7 cellular contexts compared by ENCODE assay signal in the genomic region with DNA sequence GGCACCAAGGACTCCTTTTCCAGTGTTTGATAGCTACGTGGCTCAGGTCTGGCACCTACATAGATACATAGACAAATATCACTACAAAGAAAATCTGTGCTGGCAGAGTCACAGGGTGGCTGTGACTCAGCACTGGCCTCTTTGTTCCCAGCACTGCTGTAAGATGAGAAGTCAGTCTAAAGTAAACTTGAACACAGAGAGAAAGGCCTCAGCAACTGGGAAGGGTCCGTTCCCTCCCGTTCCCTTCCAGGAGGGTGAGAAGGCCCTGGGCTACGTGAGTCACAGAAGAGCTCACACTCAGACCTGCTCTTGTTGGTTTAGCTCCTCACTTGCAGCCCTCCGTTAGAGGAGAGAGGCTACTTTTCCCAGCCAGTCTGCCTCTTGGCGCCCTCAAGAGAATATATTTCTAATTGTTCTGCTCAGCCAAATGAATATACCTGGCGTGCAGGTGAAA. TPM values are rescaled to one million over a fixed set of nuclear protein-coding genes. Genes with fewer than 3 reads are reported as not detected.
DNase-seq lines count a peak whose midpoint lies in the region; ATAC-seq, FAIRE-seq and TF ChIP-seq lines count a peak whose summit lies in the region.

No MANE protein-coding gene starts in this region.

- peaks cover 41% of the 10 kb centered on the region for H3K4me1 ChIP-seq in prostate gland (replicated peaks)
- H3K4me1 ChIP-seq in spleen = peaks cover 0 to 61% (median 16%) of the 10 kb centered on the region in 6 donors

- peak overlapping the region; percentile 79 to 88 for H3K27ac ChIP-seq in prostate gland
- peak overlapping the region in 2 of 8 donors; percentile 24 to 55 for H3K27ac ChIP-seq in spleen

- no peak for TF ChIP-seq CTCF in prostate gland (IDR thresholded peaks at IDR 0.05)
- no peak for TF ChIP-seq CTCF in spleen (IDR thresholded peaks at IDR 0.05 in 8 of 11, conservative IDR thresholded peaks at IDR 0.05 in 3 of 11)

- TF ChIP-seq POLR2A in prostate gland (IDR thresholded peaks at IDR 0.05) (peak; percentile 65), spleen (IDR thresholded peaks at IDR 0.05) (no peak)

- peaks cover 0 to 2% of the 10 kb centered on the region in 2 donors for H3K36me3 ChIP-seq in prostate gland
- peaks cover 0 to 97% (median 23%) of the 10 kb centered on the region in 6 donors for H3K36me3 ChIP-seq in spleen

- ATAC-seq in GM19463 (IDR thresholded peaks at IDR 0.05; ENCODE audit: unreplicated experiment) = no peak

- intact Hi-C loops in prostate gland (cut with DNase I) = no loop called here
- intact Hi-C loops in spleen (cut with DNase I; ENCODE audit: low total_unique reads) = no loop called here

- H3K4me3 ChIP-seq in prostate gland = no peak overlapping the region
- H3K4me3 ChIP-seq in spleen = no peak overlapping the region

- no peak for FAIRE-seq in HTR-8/SVneo (lab: Jason Lieb, UNC)
- FAIRE-seq in RCC 7860 (lab: Jason Lieb, UNC) = peak; percentile 92

- no peaks in the 10 kb centered on the region for H3K9me3 ChIP-seq in prostate gland
- no peaks in the 10 kb centered on the region for H3K9me3 ChIP-seq in spleen

- DNase-seq in HTR-8/SVneo (ENCODE audit: insufficient read length, low spot score) (peak; percentile 66), RCC 7860 (ENCODE audit: low spot score) (peak; percentile 98), fibroblast of the conjunctiva (ENCODE audit: low read depth) (peak; percentile 93), prostate gland (ENCODE audit: low spot score) (peak; percentile 96), spleen (no peak), KG1 (lab: John Stamatoyannopoulos, UW) (no peak)

- H3K27me3 ChIP-seq in prostate gland (replicated peaks; ENCODE audit: insufficient read depth) (no peaks in the 10 kb centered on the region), spleen (replicated peaks in 1 of 7) (no peaks in the 10 kb centered on the region)

- 13% methylated on average over 7 of the region's 7 CpGs for WGBS in prostate gland
- WGBS in spleen, 5 donors = 73 to 91% (median 89%) methylated on average over 7 of the region's 7 CpGs

RNA-seq across cellular contexts. Expression of a gene that starts 23.1 kb away (rescaled TPM):
- total RNA-seq in prostate gland = 100 to 1,000 TPM; 404 to 595 TPM
- 100 to 1,000 TPM; 191 to 397 (median 338) TPM for total RNA-seq in spleen
- polyA plus RNA-seq in spleen = 100 to 1,000 TPM; 163 to 437 (median 230) TPM

Comparison
In these comparisons a context has a peak if more than half of its experiments do, and no peak if none do; other contexts are left out.
1. DNase-seq: peak in HTR-8/SVneo (single experiment), RCC 7860 (single experiment), fibroblast of the conjunctiva (single experiment) and prostate gland (single experiment); none in spleen (single experiment) and KG1 (single experiment).